ENCODE assay signal across 8 cellular contexts in the genomic region with DNA sequence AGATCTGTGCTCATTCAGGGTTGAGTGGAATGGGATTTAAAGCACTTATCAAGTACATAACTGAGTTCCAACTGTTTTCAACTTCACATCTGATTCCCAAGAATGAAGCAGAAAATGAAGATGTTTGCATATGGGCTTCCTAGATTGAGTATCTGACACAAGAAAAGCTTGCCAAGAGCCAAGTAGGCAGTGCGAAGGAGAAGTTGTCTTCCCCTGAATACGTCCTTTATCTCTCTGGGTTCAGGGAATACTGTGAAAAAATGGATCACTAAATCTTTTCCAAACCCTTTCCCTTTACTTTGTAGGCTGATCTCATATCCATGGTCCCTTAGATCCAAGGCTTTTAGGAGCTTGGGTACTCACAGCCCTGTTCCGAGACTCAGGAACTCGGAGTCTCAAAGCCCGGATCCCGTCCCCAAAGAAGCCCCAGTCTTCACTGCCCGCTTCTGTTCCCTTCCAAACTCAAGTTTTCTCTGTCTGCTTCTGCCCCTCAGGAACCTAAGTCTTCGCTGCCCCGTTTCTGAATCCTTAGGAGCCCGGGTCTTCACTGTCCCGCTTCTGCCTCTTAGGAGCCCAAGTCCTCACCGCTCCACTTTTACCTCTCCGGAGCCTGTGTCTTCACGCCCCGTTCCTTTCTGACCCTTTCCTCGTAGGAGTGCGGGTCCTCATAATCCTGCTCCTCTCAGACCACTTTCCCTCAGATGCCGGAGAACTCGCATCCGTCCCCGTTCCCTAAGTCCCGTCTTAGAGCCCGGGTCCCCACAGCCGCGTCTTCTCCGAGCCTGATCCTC. TPM values are rescaled to one million over a fixed set of nuclear protein-coding genes. Genes with fewer than 3 reads are reported as not detected.
A peak's percentile ranks its signal among the peaks of the same experiment; 100 is the strongest.
DNase-seq lines count a peak whose midpoint lies in the region; ATAC-seq and TF ChIP-seq lines count a peak whose summit lies in the region.

No MANE protein-coding gene starts in this region.

- H3K27ac Mint-ChIP-seq in activated T-cell treated with anti-CD3 and anti-CD28 coated beads, Interleukin-2, amount 50 U/mL, for 72 hours = peak overlapping the region; percentile 98

- intact Hi-C loops in heart right ventricle (cut with DNase I) = loop anchor here in 8 of 10 donors (2.0 to 10.0 kb wide), 9 partner anchors 27 to 540 kb away; a partner anchor contains a TSS

- H3K36me3 ChIP-seq in heart right ventricle = no peaks in the 10 kb centered on the region

- peak overlapping the region; percentile 99 for H3K4me3 Mint-ChIP-seq in activated T-cell treated with anti-CD3 and anti-CD28 coated beads, Interleukin-2, amount 50 U/mL, for 72 hours

- peak in 1 of 2 donors; percentile 5 for ATAC-seq in activated T-cell treated with anti-CD3 and anti-CD28 coated beads, Interleukin-2, amount 50 U/mL, for 72 hours (replicated peaks in 1 of 2)
- ATAC-seq in HG03378 (IDR thresholded peaks at IDR 0.05; ENCODE audit: unreplicated experiment) (peak; percentile 4), heart right ventricle (peak; percentile 6 to 40 (median 26))

- peaks cover 5 to 8% of the 10 kb centered on the region in 2 donors for H3K36me3 Mint-ChIP-seq in activated T-cell treated with anti-CD3 and anti-CD28 coated beads, Interleukin-2, amount 50 U/mL, for 72 hours (ENCODE audit: insufficient read depth in 2 of 2)

- no peaks in the 10 kb centered on the region for H3K9me3 Mint-ChIP-seq in activated T-cell treated with anti-CD3 and anti-CD28 coated beads, Interleukin-2, amount 50 U/mL, for 72 hours

- TF ChIP-seq CTCF in heart right ventricle (IDR thresholded peaks at IDR 0.05) (no peak), retinal pigment epithelial cell (conservative IDR thresholded peaks at IDR 0.05; ENCODE audit: low read depth, low read length) (no peak)

- peaks cover 0 to 37% (median 29%) of the 10 kb centered on the region in 9 donors for H3K4me1 ChIP-seq in heart right ventricle

- no peaks in the 10 kb centered on the region for H3K9me3 ChIP-seq in heart right ventricle

- WGBS in heart right ventricle, 2 donors = 0 to 1% methylated on average over 26 of the region's 26 CpGs

- H3K27me3 Mint-ChIP-seq in activated T-cell treated with anti-CD3 and anti-CD28 coated beads, Interleukin-2, amount 50 U/mL, for 72 hours (ENCODE audit: low read depth) = no peaks in the 10 kb centered on the region

- H3K27me3 ChIP-seq in heart right ventricle = no peaks in the 10 kb centered on the region

- H3K4me1 Mint-ChIP-seq in activated T-cell treated with anti-CD3 and anti-CD28 coated beads, Interleukin-2, amount 50 U/mL, for 72 hours (ENCODE audit: low read depth) = peaks cover 52% of the 10 kb centered on the region

- H3K4me3 ChIP-seq in heart right ventricle = peak overlapping the region; percentile 44 to 98 (median 80)
- H3K4me3 ChIP-seq in retinal pigment epithelial cell (ENCODE audit: low read length) = peak overlapping the region; percentile 80

- H3K27ac ChIP-seq in heart right ventricle = peak overlapping the region in 9 of 10 donors; percentile 86 to 95 (median 91)

- no peak for DNase-seq in activated T-cell treated with anti-CD3 and anti-CD28 coated beads, Interleukin-2, amount 50 U/mL, for 72 hours
- no peak for DNase-seq in activated T-cell treated with anti-CD3 and anti-CD28 coated beads, Interleukin-2, amount 50 U/mL, for 48 hours
- peak; percentile 68 for DNase-seq in activated CD8-positive, alpha-beta memory T cell treated with anti-CD3 and anti-CD28 coated beads, Interleukin-2, amount 50 U/mL, for 48 hours
- DNase-seq in heart right ventricle (no peak), retinal pigment epithelial cell (ENCODE audit: low read depth) (no peak), mucosa of gallbladder (ENCODE audit: low spot score) (no peak), NCI-H82 (lab: John Stamatoyannopoulos, UW) (no peak)

RNA-seq across cellular contexts. Expression of a gene that starts 0.6 kb away (rescaled TPM):
- total RNA-seq in activated T-cell treated with anti-CD3 and anti-CD28 coated beads, Interleukin-2, amount 50 U/mL, for 72 hours = 10 to 100 TPM; 23.9 to 28.7 TPM
- total RNA-seq in heart right ventricle = 10 to 100 TPM; 17.2 to 27.4 (median 19.4) TPM
- 10 to 100 TPM; 29.6 to 41.6 TPM for polyA plus RNA-seq in heart right ventricle
- 16.3 TPM for total RNA-seq in mucosa of gallbladder

RNA-seq across cellular contexts. Expression of a gene that starts 6.1 kb away (rescaled TPM):
- not detected for total RNA-seq in activated T-cell treated with anti-CD3 and anti-CD28 coated beads, Interleukin-2, amount 50 U/mL, for 72 hours
- total RNA-seq in heart right ventricle (not detected), mucosa of gallbladder (not detected)
- polyA plus RNA-seq in heart right ventricle = not detected

RNA-seq across cellular contexts. Expression of a gene that starts 26.3 kb away (rescaled TPM):
- 10 to 100 TPM; 18.9 to 19.6 TPM for total RNA-seq in activated T-cell treated with anti-CD3 and anti-CD28 coated beads, Interleukin-2, amount 50 U/mL, for 72 hours
- total RNA-seq in heart right ventricle (1 to 10 TPM; 5.1 to 7.4 (median 6.4) TPM), mucosa of gallbladder (11.7 TPM)
- 1 to 10 TPM; 2.0 to 3.7 TPM for polyA plus RNA-seq in heart right ventricle

RNA-seq across cellular contexts. Expression of a gene that starts 50.2 kb away (rescaled TPM):
- total RNA-seq in activated T-cell treated with anti-CD3 and anti-CD28 coated beads, Interleukin-2, amount 50 U/mL, for 72 hours = under 1 TPM in 1 of 2 donors, not detected in 1; 0.17 TPM
- total RNA-seq in heart right ventricle (1 to 10 TPM in 3 of 10 donors, under 1 TPM in 7; 0.17 to 3.4 (median 0.50) TPM), mucosa of gallbladder (1.8 TPM)
- polyA plus RNA-seq in heart right ventricle = under 1 TPM; 0.57 to 0.59 TPM
